In the genomic region with DNA sequence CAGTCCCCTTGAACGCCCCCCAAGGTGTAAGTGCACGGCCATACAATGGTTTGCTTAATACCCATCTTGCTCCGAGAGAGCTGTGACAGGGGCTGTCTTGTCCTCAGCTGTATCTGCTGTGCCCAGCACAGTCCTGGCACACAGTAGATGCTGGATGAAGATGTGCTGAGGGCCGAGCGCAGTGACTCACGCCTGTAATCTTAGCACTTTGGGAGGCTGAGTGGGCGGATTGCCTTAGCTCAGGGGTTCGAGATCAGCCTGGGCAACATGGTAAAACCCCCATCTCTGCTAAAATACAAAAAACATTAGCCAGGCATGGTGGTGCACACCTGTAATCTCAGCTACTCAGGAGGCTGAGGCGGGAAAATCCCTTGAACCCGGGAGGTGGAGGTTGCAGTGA, we compare ENCODE assay signal across 21 cellular contexts. TPM values are rescaled to one million over a fixed set of nuclear protein-coding genes. Genes with fewer than 3 reads are reported as not detected.
DNase-seq lines count a peak whose midpoint lies in the region; TF ChIP-seq lines count a peak whose summit lies in the region.
"Had no signal": no experiment of that assay in that cellular context is flagged by ENCODE, and none has a peak within 500 bp of the region (broad histone marks: within the 10 kb centered on the region; RNA-seq: fewer than 3 reads in every experiment).

No MANE protein-coding gene starts in this region.

- H3K4me1 ChIP-seq in Caco-2: peaks cover 28% of the 10 kb centered on the region
- peaks cover 36% of the 10 kb centered on the region for H3K4me1 ChIP-seq in PC-9 (replicated peaks; ENCODE audit: insufficient read depth)
- peaks cover 20% of the 10 kb centered on the region for H3K4me1 ChIP-seq in hepatocyte (ENCODE audit: insufficient read depth)
- H3K4me1 ChIP-seq in trophoblast cell (ENCODE audit: control insufficient read depth in 1 of 2, insufficient read depth in 2 of 2, low read length in 2 of 2): peaks cover 28% of the 10 kb centered on the region in 2 experiments
- peaks cover 30% of the 10 kb centered on the region for H3K4me1 ChIP-seq in mammary epithelial cell (ENCODE audit: insufficient read depth, low read length)
- H3K4me1 ChIP-seq in tibial nerve: peaks cover 0 to 48% (median 20%) of the 10 kb centered on the region in 4 donors

- no peak overlapping the region for H3K9ac ChIP-seq in trophoblast cell (ENCODE audit: low read length)
- H3K9ac ChIP-seq in mammary epithelial cell (ENCODE audit: insufficient read depth, low read length): no peak overlapping the region

- H3K4me3 ChIP-seq in Caco-2 (ENCODE audit: low read depth, low read length): no peak overlapping the region
- peak overlapping the region; percentile 59; the same call in 1 of the 2 replicates for H3K4me3 ChIP-seq in PC-9
- no peak overlapping the region for H3K4me3 ChIP-seq in hepatocyte
- no peak overlapping the region for H3K4me3 ChIP-seq in trophoblast cell (ENCODE audit: low read depth, low read length)
- H3K4me3 ChIP-seq in mammary epithelial cell (replicated peaks in 1 of 3; ENCODE audit: insufficient read depth in 1 of 3, low read depth in 2 of 3, low read length in 3 of 3): no peak overlapping the region
- H3K4me3 ChIP-seq in tibial nerve: no peak overlapping the region

- H3K27me3 ChIP-seq in Caco-2 (replicated peaks; ENCODE audit: control insufficient read depth, insufficient read depth, low read length): no peaks in the 10 kb centered on the region
- H3K27me3 ChIP-seq in PC-9 (ENCODE audit: insufficient read depth, low read depth): no peaks in the 10 kb centered on the region
- H3K27me3 ChIP-seq in hepatocyte: no peaks in the 10 kb centered on the region
- no peaks in the 10 kb centered on the region for H3K27me3 ChIP-seq in trophoblast cell (ENCODE audit: insufficient read depth, low read length)
- no peaks in the 10 kb centered on the region for H3K27me3 ChIP-seq in mammary epithelial cell (ENCODE audit: insufficient read depth, low read length)
- no peaks in the 10 kb centered on the region for H3K27me3 ChIP-seq in tibial nerve

- peak overlapping the region; percentile 94 for H3K4me2 ChIP-seq in PC-9
- H3K4me2 ChIP-seq in hepatocyte: peak overlapping the region; percentile 99
- H3K4me2 ChIP-seq in trophoblast cell (ENCODE audit: low read length): no peak overlapping the region
- no peak overlapping the region for H3K4me2 ChIP-seq in mammary epithelial cell (ENCODE audit: insufficient read depth, low read depth, low read length)

- no peak overlapping the region for H3K18ac ChIP-seq in trophoblast cell (ENCODE audit: low read length)

- H3K9me3 ChIP-seq in Caco-2 (no peaks in the 10 kb centered on the region), PC-9 (ENCODE audit: insufficient read depth, low read depth) (no peaks in the 10 kb centered on the region), hepatocyte (ENCODE audit: low read depth) (no peaks in the 10 kb centered on the region), trophoblast cell (ENCODE audit: insufficient read depth, low read depth, low read length) (no peaks in the 10 kb centered on the region), mammary epithelial cell (replicated peaks; ENCODE audit: insufficient read depth, low read length) (no peaks in the 10 kb centered on the region), tibial nerve (no peaks in the 10 kb centered on the region)
- H3K9me3 ChIP-seq: esophagus squamous epithelium had no signal

- WGBS in hepatocyte (ENCODE audit: low lambda C conversion rate, missing lambda C conversion rate): 85% methylated on average over 10 of the region's 10 CpGs
- WGBS in trophoblast cell (ENCODE audit: extremely low coverage, insufficient coverage, insufficient read length): no CpG with 5 or more reads among the region's 10 CpGs
- WGBS in mammary epithelial cell (ENCODE audit: low coverage, missing lambda C conversion rate): 96% methylated on average over 5 of the region's 10 CpGs
- WGBS in tibial nerve, 2 donors: 61 to 70% methylated on average over 9 to 10 of the region's 10 CpGs

- H3K36me3 Mint-ChIP-seq in Caco-2 (ENCODE audit: insufficient read depth, unreplicated experiment): peaks cover 17% of the 10 kb centered on the region
- H3K36me3 Mint-ChIP-seq: CD8-positive, alpha-beta memory T cell had no signal

- H3K4me1 Mint-ChIP-seq in Caco-2 (ENCODE audit: low read depth, unreplicated experiment): peaks cover 27% of the 10 kb centered on the region

- H2AFZ ChIP-seq in PC-9: no peak overlapping the region
- H2AFZ ChIP-seq in hepatocyte: no peak overlapping the region
- no peak overlapping the region for H2AFZ ChIP-seq in trophoblast cell (ENCODE audit: insufficient read depth, low read length, poor library complexity)
- no peak overlapping the region for H2AFZ ChIP-seq in mammary epithelial cell (ENCODE audit: low read depth, low read length)

- CTCF ChIA-PET in Caco-2 (lab: Charles Lee): interaction anchor here (0.6 kb wide), 1 partner anchor 71 kb away, joined by 3 read pairs; no protein-coding TSS in a partner anchor
- CTCF ChIA-PET in PC-9 (lab: Charles Lee): interaction anchor here (0.7 kb wide), 1 partner anchor 17 kb away, joined by 10 read pairs; no protein-coding TSS in a partner anchor
- CTCF ChIA-PET in mammary epithelial cell (lab: Charles Lee; ENCODE audit: low non-redundant PET): no interaction called here

- peak overlapping the region; percentile 85 for H2AK5ac ChIP-seq in trophoblast cell (ENCODE audit: low read length)

- no peaks in the 10 kb centered on the region for H4K20me1 ChIP-seq in PC-9 (ENCODE audit: insufficient read depth)
- H4K20me1 ChIP-seq in hepatocyte (ENCODE audit: insufficient read depth, poor library complexity, severe bottlenecking): no peaks in the 10 kb centered on the region
- H4K20me1 ChIP-seq in mammary epithelial cell (ENCODE audit: insufficient read depth, low read length): no peaks in the 10 kb centered on the region

- TF ChIP-seq EP300 in tibial nerve (IDR thresholded peaks at IDR 0.05): no peak

- intact Hi-C loops in Caco-2 (cut with micrococcal nuclease; ENCODE audit: unreplicated experiment): no loop called here
- intact Hi-C loops in PC-9 (cut with micrococcal nuclease; ENCODE audit: unreplicated experiment): loop anchor here (5.0 kb wide), 1 partner anchor 290 kb away; no protein-coding TSS in a partner anchor
- intact Hi-C loops in mammary epithelial cell (cut with micrococcal nuclease): no loop called here

- H4K91ac ChIP-seq in trophoblast cell (ENCODE audit: low read depth, low read length): no peak overlapping the region

- DNase-seq in Caco-2 (no peak), PC-9 (no peak), hepatocyte (ENCODE audit: low spot score) (no peak), trophoblast cell (no peak), mammary epithelial cell (no peak), NCI-H2029 (lab: John Stamatoyannopoulos, UW) (no peak), tibial nerve (ENCODE audit: low spot score in 2 of 2) (no peak), NCI-H526 (lab: John Stamatoyannopoulos, UW) (no peak)
- DNase-seq: activated naive CD8-positive, alpha-beta T cell treated with anti-CD3 and anti-CD28 coated beads, Interleukin-2, amount 50 U/mL, for 24 hours; CD8-positive, alpha-beta memory T cell; esophagus squamous epithelium; glutamatergic neuron; NCI-H2107; SHP77 treated with DMSO at 0.1 percent for 48 hours; stimulated activated naive CD4-positive, alpha-beta T cell treated with Interleukin-2 at 50 U/mL for 16 hours had no signal

- POLR2A ChIA-PET in Caco-2 (lab: Charles Lee) (interaction anchor here (0.6 kb wide), 2 partner anchors 73 to 185 kb away, joined by 3 read pairs; no protein-coding TSS in a partner anchor), PC-9 (lab: Charles Lee; ENCODE audit: unreplicated experiment) (no interaction called here)

- H3K4ac ChIP-seq in trophoblast cell (ENCODE audit: low read depth, low read length): no peak overlapping the region

- H3K14ac ChIP-seq in trophoblast cell (ENCODE audit: low read length): peak overlapping the region; percentile 40

- BruUV-seq in Caco-2 (replicated peaks; lab: Mats Ljungman, UMichigan) (TSS peak; percentile 46), PC-9 (replicated peaks; lab: Mats Ljungman, UMichigan) (TSS peak; percentile 63), mammary epithelial cell (replicated peaks; lab: Mats Ljungman, UMichigan) (no TSS peak)

- peak overlapping the region; percentile 75 for H3K4me3 Mint-ChIP-seq in Caco-2 (ENCODE audit: unreplicated experiment)

- no peak overlapping the region for H4K12ac ChIP-seq in trophoblast cell (ENCODE audit: low read depth, low read length)

- H3K27ac ChIP-seq in PC-9: no peak overlapping the region
- H3K27ac ChIP-seq in hepatocyte: no peak overlapping the region
- no peak overlapping the region for H3K27ac ChIP-seq in trophoblast cell (ENCODE audit: low read depth, low read length)
- H3K27ac ChIP-seq in mammary epithelial cell (ENCODE audit: insufficient read depth, low read depth, low read length): no peak overlapping the region
- H3K27ac ChIP-seq in tibial nerve: peak overlapping the region in 2 of 4 donors; percentile 70 to 86

- H3K9me2 ChIP-seq in PC-9 (ENCODE audit: insufficient read depth) (no peaks in the 10 kb centered on the region), hepatocyte (replicated peaks; ENCODE audit: insufficient read depth) (no peaks in the 10 kb centered on the region)

- H3K36me3 ChIP-seq in Caco-2 (ENCODE audit: control insufficient read depth, insufficient read depth, low read length) (no peaks in the 10 kb centered on the region), PC-9 (ENCODE audit: low read depth) (no peaks in the 10 kb centered on the region), hepatocyte (replicated peaks; ENCODE audit: insufficient read depth, low read depth) (no peaks in the 10 kb centered on the region), trophoblast cell (ENCODE audit: control insufficient read depth in 1 of 2, insufficient read depth in 2 of 2, low read length in 2 of 2) (no peaks in the 10 kb centered on the region), mammary epithelial cell (ENCODE audit: insufficient read depth, low read length) (no peaks in the 10 kb centered on the region), tibial nerve (no peaks in the 10 kb centered on the region)
- H3K36me3 ChIP-seq: esophagus squamous epithelium had no signal

- no peaks in the 10 kb centered on the region for H3K9me3 Mint-ChIP-seq in Caco-2 (ENCODE audit: unreplicated experiment)
- H3K9me3 Mint-ChIP-seq: activated naive CD8-positive, alpha-beta T cell treated with anti-CD3 and anti-CD28 coated beads, Interleukin-2, amount 50 U/mL, for 24 hours; activated T-helper 17 cell treated with anti-CD3 and anti-CD28 coated beads, Interleukin-2, amount 50 U/mL, for 72 hours; CD8-positive, alpha-beta memory T cell; neural crest cell; T-helper 1 cell treated with Interleukin-12 subunit alpha and Interleukin-12 subunit beta and Interleukin-4 antibody, amounts not matched to agents 30 μg/mL and 1 μg/mL, for 36 hours had no signal

- dilution Hi-C loops in mammary epithelial cell (cut with HindIII; ENCODE audit: low sequenced_read_pairs): no loop called here

- H3K79me2 ChIP-seq in PC-9 (ENCODE audit: low read depth) (no peaks in the 10 kb centered on the region), hepatocyte (no peaks in the 10 kb centered on the region), trophoblast cell (ENCODE audit: control insufficient read depth, insufficient read depth, low read length, poor library complexity) (peaks cover 4% of the 10 kb centered on the region), mammary epithelial cell (ENCODE audit: insufficient read depth, low read length) (no peaks in the 10 kb centered on the region)

- TF ChIP-seq CTCF in Caco-2 (IDR thresholded peaks at IDR 0.05; ENCODE audit: insufficient read depth in 1 of 2, low read depth in 1 of 2, low read length in 1 of 2, severe bottlenecking in 1 of 2, unreplicated experiment in 1 of 2) (no peak), PC-9 (conservative IDR thresholded peaks at IDR 0.05) (no peak), hepatocyte (IDR thresholded peaks at IDR 0.05; ENCODE audit: poor library complexity) (no peak), mammary epithelial cell (conservative IDR thresholded peaks at IDR 0.05 in 1 of 2, IDR thresholded peaks at IDR 0.05 in 1 of 2; ENCODE audit: extremely low read depth in 1 of 2, insufficient read depth in 1 of 2, low read depth in 1 of 2, low read length in 2 of 2) (no peak), tibial nerve (IDR thresholded peaks at IDR 0.05) (no peak)

- H4K8ac ChIP-seq in trophoblast cell (ENCODE audit: low read depth, low read length): no peak overlapping the region

- peaks cover 21% of the 10 kb centered on the region for H3F3A ChIP-seq in PC-9 (ENCODE audit: insufficient read depth, low read depth)

- H2BK12ac ChIP-seq in trophoblast cell (ENCODE audit: low read length): peak overlapping the region; percentile 58

- H3K79me1 ChIP-seq in trophoblast cell (ENCODE audit: low read length): peaks cover 32% of the 10 kb centered on the region

- in situ Hi-C loops in mammary epithelial cell (cut with MboI; ENCODE audit: low sequenced_read_pairs in 2 of 2): no loop called here

- no peak for TF ChIP-seq POLR2A in tibial nerve (IDR thresholded peaks at IDR 0.05)

- no peak overlapping the region for H2BK120ac ChIP-seq in trophoblast cell (ENCODE audit: insufficient read depth, low read length, poor library complexity)

- H2BK5ac ChIP-seq in trophoblast cell (ENCODE audit: low read depth, low read length, poor library complexity): no peak overlapping the region

- no peaks in the 10 kb centered on the region for H3K27me3 Mint-ChIP-seq in Caco-2 (ENCODE audit: insufficient read depth, unreplicated experiment)

- no peak overlapping the region for H3K23ac ChIP-seq in trophoblast cell (ENCODE audit: low read length)

- no peak overlapping the region for H3K27ac Mint-ChIP-seq in Caco-2 (ENCODE audit: unreplicated experiment)
- H3K27ac Mint-ChIP-seq: activated naive CD8-positive, alpha-beta T cell treated with anti-CD3 and anti-CD28 coated beads, Interleukin-2, amount 50 U/mL, for 24 hours; activated T-helper 17 cell treated with anti-CD3 and anti-CD28 coated beads, Interleukin-2, amount 50 U/mL, for 72 hours; T-helper 1 cell treated with Interleukin-12 subunit alpha and Interleukin-12 subunit beta and Interleukin-4 antibody, amounts not matched to agents 30 μg/mL and 1 μg/mL, for 36 hours had no signal

RNA-seq across cellular contexts. Expression of a gene that starts 53.6 kb away (rescaled TPM):
- total RNA-seq in Caco-2 (2022): not detected in 2 replicates
- total RNA-seq in PC-9 (2021): 0.38 TPM in 1 of 2 replicates, not detected in the other
- total RNA-seq in hepatocyte: not detected in 2 replicates
- polyA plus RNA-seq in hepatocyte: 0.86 TPM in 1 of 2 replicates, not detected in the other
- polyA plus RNA-seq in trophoblast cell (2013): 0.07 TPM in 1 of 2 replicates, not detected in the other
- not detected for total RNA-seq in mammary epithelial cell
- not detected for polyA plus RNA-seq in mammary epithelial cell
- polyA minus RNA-seq in mammary epithelial cell: not detected
- 1 to 10 TPM in 3 of 4 donors, under 1 TPM in 1; 0.90 to 1.7 (median 1.3) TPM for total RNA-seq in tibial nerve
- total RNA-seq: activated T-helper 17 cell treated with anti-CD3 and anti-CD28 coated beads, Interleukin-2, amount 50 U/mL, for 72 hours; CD8-positive, alpha-beta memory T cell; dermis microvascular lymphatic vessel endothelial cell; esophagus squamous epithelium; H4; urinary bladder had no signal
- polyA plus RNA-seq: CD8-positive, alpha-beta memory T cell had no signal

RNA-seq across cellular contexts. Expression of a gene that starts 58.6 kb away (rescaled TPM):
- total RNA-seq in Caco-2 (2022) (44.1 and 51.6 TPM in 2 replicates), PC-9 (2021) (52.5 and 53.1 TPM in 2 replicates), hepatocyte (20.8 and 32.5 TPM in 2 replicates), mammary epithelial cell (10 to 100 TPM; 15.0 to 44.6 TPM), tibial nerve (10 to 100 TPM; 23.9 to 30.6 (median 27.5) TPM)
- polyA plus RNA-seq in hepatocyte (66.9 and 81.4 TPM in 2 replicates), mammary epithelial cell (59.9 TPM)
- polyA plus RNA-seq in trophoblast cell (2013): 31.8 and 32.6 TPM in 2 replicates
- polyA minus RNA-seq in mammary epithelial cell: 49.3 TPM

Comparison
In these comparisons a context has a peak if more than half of its experiments do, and no peak if none do; other contexts are left out.
1. H3K4me2 ChIP-seq: peak in PC-9 (single experiment) and hepatocyte (single experiment); none in trophoblast cell (single experiment) and mammary epithelial cell (single experiment).